ENCODE assay signal across 5 cellular contexts in the genomic region with DNA sequence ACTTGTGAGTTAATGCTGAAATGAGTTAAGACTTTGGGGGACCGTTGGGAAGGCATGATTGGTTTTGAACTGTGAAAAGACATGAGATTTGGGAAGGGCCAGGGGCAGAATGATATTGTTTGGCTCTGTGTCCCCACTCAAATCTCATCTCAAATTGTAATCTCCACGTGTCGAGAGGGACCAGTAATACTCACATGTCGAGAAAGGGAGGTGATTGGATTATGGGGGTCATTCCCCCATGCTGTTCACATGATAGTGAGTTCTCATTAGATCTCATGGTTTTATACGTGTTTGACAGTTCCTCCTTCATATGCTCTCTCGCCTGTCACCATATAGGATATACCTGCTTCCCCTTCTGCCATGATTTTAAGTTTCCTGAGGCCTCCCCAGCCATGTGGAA. TPM values are rescaled to one million over a fixed set of nuclear protein-coding genes. Genes with fewer than 3 reads are reported as not detected.
"Had no signal": no experiment of that assay in that cellular context is flagged by ENCODE, and none has a peak within 500 bp of the region (broad histone marks: within the 10 kb centered on the region; RNA-seq: fewer than 3 reads in every experiment).

No MANE protein-coding gene starts in this region.

RNA-seq across cellular contexts. Expression of gene HTR1F, which starts 21.0 kb away (rescaled TPM):
- total RNA-seq: HepG2, HT-29, HT1080, IMR-90 had no signal
- polyA plus RNA-seq: HepG2, IgD-negative memory B cell, IMR-90 had no signal
